ENCODE assay signal across 22 cellular contexts in the genomic region with DNA sequence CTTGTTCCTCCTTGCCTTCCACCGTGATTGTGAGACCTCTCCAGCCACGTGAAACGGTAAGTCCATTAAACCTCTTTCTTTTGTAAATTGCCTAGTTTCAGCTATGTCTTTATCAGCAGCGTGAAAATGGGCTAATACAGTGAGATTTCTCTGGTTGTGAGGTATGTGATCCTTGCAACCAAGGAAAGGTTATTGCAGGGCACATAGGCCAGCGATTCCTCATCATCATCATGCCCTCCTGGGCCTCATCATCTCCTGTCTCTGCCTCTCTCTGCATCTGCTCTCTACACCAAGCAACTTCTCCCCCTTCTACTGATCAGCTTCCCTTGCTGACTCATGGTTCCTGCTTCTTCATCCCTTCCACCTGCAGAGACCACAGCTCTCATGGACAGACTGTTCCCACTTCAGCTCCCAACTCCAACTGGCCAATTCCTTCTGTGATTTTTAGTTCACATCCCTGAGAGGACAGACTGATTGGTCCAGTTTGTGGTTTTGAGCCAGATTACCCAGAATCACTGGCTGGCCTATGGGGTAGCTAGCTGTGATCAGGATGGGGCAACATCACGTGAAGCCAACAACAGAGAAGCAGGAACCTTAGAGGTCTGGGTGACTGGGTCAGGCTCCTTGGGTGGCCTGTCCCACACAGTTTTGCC. TPM values are rescaled to one million over a fixed set of nuclear protein-coding genes. Genes with fewer than 3 reads are reported as not detected.
"Had no signal": no experiment of that assay in that cellular context is flagged by ENCODE, and none has a peak within 500 bp of the region (broad histone marks: within the 10 kb centered on the region; RNA-seq: fewer than 3 reads in every experiment).

No MANE protein-coding gene starts in this region.

- ATAC-seq: activated CD4-positive, alpha-beta T cell treated with anti-CD3 and anti-CD28 coated beads for 36 hours; activated CD8-positive, alpha-beta T cell treated with anti-CD3 and anti-CD28 coated beads for 36 hours; activated naive CD4-positive, alpha-beta T cell treated with anti-CD3 and anti-CD28 coated beads, Interleukin-2, amount 50 U/mL, for 72 hours; activated T-cell treated with anti-CD3 and anti-CD28 coated beads, Interleukin-2, amount 50 U/mL, for 4 hours; psoas muscle; right lobe of liver; T-helper 17 cell had no signal

- H3K9me3 ChIP-seq: psoas muscle, right lobe of liver, transverse colon had no signal

- H3K4me1 ChIP-seq: psoas muscle, right lobe of liver, transverse colon had no signal

- H3K27ac ChIP-seq: psoas muscle, right lobe of liver, transverse colon had no signal

- H3K4me3 ChIP-seq: psoas muscle, right lobe of liver, smooth muscle cell, transverse colon had no signal

- DNase-seq: activated CD4-positive, alpha-beta T cell treated with anti-CD3 and anti-CD28 coated beads for 36 hours; activated CD8-positive, alpha-beta T cell treated with anti-CD3 and anti-CD28 coated beads for 36 hours; activated effector memory CD4-positive, alpha-beta T cell treated with Interleukin-2 at 50 U/mL for 16 hours; activated T-cell treated with anti-CD3 and anti-CD28 coated beads, Interleukin-2, amount 50 U/mL, for 4 hours; amniotic stem cell; glutamatergic neuron; mesenchymal stem cell; psoas muscle; right lobe of liver; stimulated activated CD4-positive, alpha-beta T cell treated with anti-CD3 and anti-CD28 coated beads, Interleukin-4, amount 100 ng/mL, for 4 hours; stimulated activated CD8-positive, alpha-beta memory T cell treated with anti-CD3 and anti-CD28 coated beads, Interleukin-4, amount 100 ng/mL, for 48 hours; stimulated activated naive CD4-positive, alpha-beta T cell treated with Interleukin-2 at 50 U/mL for 16 hours; substantia nigra; T-helper 17 cell; transverse colon had no signal

- H3K27me3 ChIP-seq: right lobe of liver, transverse colon had no signal

- H3K36me3 ChIP-seq: right lobe of liver, transverse colon had no signal

RNA-seq across cellular contexts. Expression of a gene that starts 53.1 kb away (rescaled TPM):
- total RNA-seq: activated CD4-positive, alpha-beta T cell treated with anti-CD3 and anti-CD28 coated beads for 36 hours; activated CD8-positive, alpha-beta T cell treated with anti-CD3 and anti-CD28 coated beads for 36 hours; activated naive CD4-positive, alpha-beta T cell treated with anti-CD3 and anti-CD28 coated beads, Interleukin-2, amount 50 U/mL, for 72 hours; activated T-cell treated with anti-CD3 and anti-CD28 coated beads, Interleukin-2, amount 50 U/mL, for 4 hours; cardiac septum; kidney epithelial cell; liver; omental fat pad; psoas muscle; right lobe of liver; T-helper 17 cell had no signal
- polyA plus RNA-seq: esophagus, liver had no signal
